ENCODE assay signal across 1 cellular context in the genomic region with DNA sequence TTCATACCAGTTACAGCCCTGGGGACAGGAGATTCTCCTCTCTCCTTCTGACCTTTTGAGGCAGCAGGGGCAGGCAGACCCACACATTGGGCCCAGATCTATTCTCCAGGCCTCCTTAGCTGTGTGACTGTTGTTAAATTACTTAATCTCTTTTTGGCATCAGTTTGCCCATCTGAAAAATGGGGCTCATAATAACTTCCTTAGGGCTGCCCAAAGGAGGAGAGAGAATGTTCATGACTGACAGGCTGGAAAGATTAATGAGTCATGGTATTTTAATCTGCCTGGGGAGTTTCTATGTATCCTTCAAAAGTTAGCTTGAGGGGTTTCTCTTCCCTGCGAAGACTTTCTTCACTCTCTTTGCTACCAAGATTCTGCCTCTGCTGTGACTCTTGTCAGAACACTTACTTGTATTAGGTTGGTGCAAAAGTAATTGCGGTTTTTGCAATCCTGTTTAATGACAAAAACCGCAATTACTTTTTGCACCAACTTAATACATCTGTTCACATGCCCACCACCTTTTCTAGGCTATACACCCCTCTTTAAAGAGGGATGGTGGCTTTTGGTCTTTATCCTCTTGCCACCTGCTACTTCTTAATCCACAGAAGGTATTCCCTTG.
TF ChIP-seq lines count a peak whose summit lies in the region.

No MANE protein-coding gene starts in this region.

TF ChIP-seq in H1, 55 proteins besides CTCF, POLR2A, EP300 and RAD21:
- TF ChIP-seq SIX5 (IDR thresholded peaks at IDR 0.05; ENCODE audit: low read depth, low read length) (no peak), BCL11A (IDR thresholded peaks at IDR 0.05; ENCODE audit: low read depth in 2 of 2, low read length in 2 of 2) (no peak), RNF2 (IDR thresholded peaks at IDR 0.05; ENCODE audit: borderline replicate concordance, low read depth, low read length, missing control alignments, poor library complexity, severe bottlenecking) (no peak)
- TF ChIP-seq, protein P1, sequence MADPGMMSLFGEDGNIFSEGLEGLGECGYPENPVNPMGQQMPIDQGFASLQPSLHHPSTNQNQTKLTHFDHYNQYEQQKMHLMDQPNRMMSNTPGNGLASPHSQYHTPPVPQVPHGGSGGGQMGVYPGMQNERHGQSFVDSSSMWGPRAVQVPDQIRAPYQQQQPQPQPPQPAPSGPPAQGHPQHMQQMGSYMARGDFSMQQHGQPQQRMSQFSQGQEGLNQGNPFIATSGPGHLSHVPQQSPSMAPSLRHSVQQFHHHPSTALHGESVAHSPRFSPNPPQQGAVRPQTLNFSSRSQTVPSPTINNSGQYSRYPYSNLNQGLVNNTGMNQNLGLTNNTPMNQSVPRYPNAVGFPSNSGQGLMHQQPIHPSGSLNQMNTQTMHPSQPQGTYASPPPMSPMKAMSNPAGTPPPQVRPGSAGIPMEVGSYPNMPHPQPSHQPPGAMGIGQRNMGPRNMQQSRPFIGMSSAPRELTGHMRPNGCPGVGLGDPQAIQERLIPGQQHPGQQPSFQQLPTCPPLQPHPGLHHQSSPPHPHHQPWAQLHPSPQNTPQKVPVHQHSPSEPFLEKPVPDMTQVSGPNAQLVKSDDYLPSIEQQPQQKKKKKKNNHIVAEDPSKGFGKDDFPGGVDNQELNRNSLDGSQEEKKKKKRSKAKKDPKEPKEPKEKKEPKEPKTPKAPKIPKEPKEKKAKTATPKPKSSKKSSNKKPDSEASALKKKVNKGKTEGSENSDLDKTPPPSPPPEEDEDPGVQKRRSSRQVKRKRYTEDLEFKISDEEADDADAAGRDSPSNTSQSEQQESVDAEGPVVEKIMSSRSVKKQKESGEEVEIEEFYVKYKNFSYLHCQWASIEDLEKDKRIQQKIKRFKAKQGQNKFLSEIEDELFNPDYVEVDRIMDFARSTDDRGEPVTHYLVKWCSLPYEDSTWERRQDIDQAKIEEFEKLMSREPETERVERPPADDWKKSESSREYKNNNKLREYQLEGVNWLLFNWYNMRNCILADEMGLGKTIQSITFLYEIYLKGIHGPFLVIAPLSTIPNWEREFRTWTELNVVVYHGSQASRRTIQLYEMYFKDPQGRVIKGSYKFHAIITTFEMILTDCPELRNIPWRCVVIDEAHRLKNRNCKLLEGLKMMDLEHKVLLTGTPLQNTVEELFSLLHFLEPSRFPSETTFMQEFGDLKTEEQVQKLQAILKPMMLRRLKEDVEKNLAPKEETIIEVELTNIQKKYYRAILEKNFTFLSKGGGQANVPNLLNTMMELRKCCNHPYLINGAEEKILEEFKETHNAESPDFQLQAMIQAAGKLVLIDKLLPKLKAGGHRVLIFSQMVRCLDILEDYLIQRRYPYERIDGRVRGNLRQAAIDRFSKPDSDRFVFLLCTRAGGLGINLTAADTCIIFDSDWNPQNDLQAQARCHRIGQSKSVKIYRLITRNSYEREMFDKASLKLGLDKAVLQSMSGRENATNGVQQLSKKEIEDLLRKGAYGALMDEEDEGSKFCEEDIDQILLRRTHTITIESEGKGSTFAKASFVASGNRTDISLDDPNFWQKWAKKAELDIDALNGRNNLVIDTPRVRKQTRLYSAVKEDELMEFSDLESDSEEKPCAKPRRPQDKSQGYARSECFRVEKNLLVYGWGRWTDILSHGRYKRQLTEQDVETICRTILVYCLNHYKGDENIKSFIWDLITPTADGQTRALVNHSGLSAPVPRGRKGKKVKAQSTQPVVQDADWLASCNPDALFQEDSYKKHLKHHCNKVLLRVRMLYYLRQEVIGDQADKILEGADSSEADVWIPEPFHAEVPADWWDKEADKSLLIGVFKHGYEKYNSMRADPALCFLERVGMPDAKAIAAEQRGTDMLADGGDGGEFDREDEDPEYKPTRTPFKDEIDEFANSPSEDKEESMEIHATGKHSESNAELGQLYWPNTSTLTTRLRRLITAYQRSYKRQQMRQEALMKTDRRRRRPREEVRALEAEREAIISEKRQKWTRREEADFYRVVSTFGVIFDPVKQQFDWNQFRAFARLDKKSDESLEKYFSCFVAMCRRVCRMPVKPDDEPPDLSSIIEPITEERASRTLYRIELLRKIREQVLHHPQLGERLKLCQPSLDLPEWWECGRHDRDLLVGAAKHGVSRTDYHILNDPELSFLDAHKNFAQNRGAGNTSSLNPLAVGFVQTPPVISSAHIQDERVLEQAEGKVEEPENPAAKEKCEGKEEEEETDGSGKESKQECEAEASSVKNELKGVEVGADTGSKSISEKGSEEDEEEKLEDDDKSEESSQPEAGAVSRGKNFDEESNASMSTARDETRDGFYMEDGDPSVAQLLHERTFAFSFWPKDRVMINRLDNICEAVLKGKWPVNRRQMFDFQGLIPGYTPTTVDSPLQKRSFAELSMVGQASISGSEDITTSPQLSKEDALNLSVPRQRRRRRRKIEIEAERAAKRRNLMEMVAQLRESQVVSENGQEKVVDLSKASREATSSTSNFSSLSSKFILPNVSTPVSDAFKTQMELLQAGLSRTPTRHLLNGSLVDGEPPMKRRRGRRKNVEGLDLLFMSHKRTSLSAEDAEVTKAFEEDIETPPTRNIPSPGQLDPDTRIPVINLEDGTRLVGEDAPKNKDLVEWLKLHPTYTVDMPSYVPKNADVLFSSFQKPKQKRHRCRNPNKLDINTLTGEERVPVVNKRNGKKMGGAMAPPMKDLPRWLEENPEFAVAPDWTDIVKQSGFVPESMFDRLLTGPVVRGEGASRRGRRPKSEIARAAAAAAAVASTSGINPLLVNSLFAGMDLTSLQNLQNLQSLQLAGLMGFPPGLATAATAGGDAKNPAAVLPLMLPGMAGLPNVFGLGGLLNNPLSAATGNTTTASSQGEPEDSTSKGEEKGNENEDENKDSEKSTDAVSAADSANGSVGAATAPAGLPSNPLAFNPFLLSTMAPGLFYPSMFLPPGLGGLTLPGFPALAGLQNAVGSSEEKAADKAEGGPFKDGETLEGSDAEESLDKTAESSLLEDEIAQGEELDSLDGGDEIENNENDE (IDR thresholded peaks at IDR 0.05; ENCODE audit: insufficient replicate concordance, low read length) = no peak
